9 cellular contexts compared by ENCODE assay signal in the genomic region with DNA sequence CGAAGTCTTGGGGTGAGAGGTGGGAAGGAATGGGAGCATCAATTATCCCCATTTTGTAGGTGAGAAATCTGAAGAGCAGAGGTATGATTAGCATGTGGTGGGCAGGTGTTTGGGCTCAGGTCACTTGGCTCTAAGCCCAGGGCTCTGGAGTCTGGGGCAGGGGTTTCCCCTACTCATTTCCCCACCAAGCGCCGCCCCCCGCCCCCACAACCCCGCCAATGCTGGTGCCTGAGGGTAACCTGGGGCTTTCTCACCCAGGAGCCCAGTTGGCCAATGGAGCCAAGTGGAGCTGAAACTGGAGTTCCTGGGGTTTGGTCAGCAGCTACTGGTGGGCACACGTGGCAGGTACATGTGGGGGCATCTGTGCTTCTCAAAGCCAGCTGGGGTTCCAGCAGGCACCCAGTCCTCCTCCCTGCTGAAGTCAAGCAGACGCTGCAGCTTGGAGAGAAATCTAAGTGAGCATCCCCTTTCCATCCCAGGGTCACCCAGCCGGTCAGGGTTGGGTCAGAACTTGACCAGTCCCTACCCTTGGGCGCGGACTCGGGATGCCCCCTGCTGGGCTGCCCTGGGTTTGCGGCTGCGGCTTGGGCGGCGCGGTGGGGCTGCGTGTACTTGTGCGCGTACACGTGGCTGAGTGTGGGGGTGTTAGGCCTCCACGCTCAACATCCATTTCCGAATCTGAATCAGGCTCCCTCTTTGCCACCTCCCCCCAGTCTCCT. TPM values are rescaled to one million over a fixed set of nuclear protein-coding genes. Genes with fewer than 3 reads are reported as not detected.
DNase-seq lines count a peak whose midpoint lies in the region; ATAC-seq and TF ChIP-seq lines count a peak whose summit lies in the region.
"Had no signal": no experiment of that assay in that cellular context is flagged by ENCODE, and none has a peak within 500 bp of the region (broad histone marks: within the 10 kb centered on the region; RNA-seq: fewer than 3 reads in every experiment).

No MANE protein-coding gene starts in this region.

- H3K4me1 Mint-ChIP-seq in Caco-2 (ENCODE audit: low read depth, unreplicated experiment), result peaks cover 15% of the 10 kb centered on the region

- CTCF ChIA-PET in Caco-2 (lab: Charles Lee), result no interaction called here

- H3K27ac Mint-ChIP-seq in Caco-2 (ENCODE audit: unreplicated experiment), result no peak overlapping the region
- H3K27ac Mint-ChIP-seq: dendritic cell treated with granulocyte-macrophage colony-stimulating factor and Interleukin-4, amounts not matched to agents 40 ng/mL and 50 ng/mL, for 4 days had no signal

- TF ChIP-seq CTCF in OCI-LY3 (IDR thresholded peaks at IDR 0.05; ENCODE audit: low read depth, low read length) (peak; percentile 46), retinal pigment epithelial cell (conservative IDR thresholded peaks at IDR 0.05; ENCODE audit: low read depth, low read length) (peak; percentile 47), Caco-2 (IDR thresholded peaks at IDR 0.05; ENCODE audit: insufficient read depth in 1 of 2, low read depth in 1 of 2, low read length in 1 of 2, severe bottlenecking in 1 of 2, unreplicated experiment in 1 of 2) (peak in 1 of 2 experiments; percentile 14)

- H4K20me1 ChIP-seq in OCI-LY3 (ENCODE audit: insufficient read depth, low read length), result no peaks in the 10 kb centered on the region

- no peak overlapping the region for H3K4me3 Mint-ChIP-seq in Caco-2 (ENCODE audit: unreplicated experiment)
- H3K4me3 Mint-ChIP-seq: dendritic cell treated with granulocyte-macrophage colony-stimulating factor and Interleukin-4, amounts not matched to agents 40 ng/mL and 50 ng/mL, for 4 days had no signal

- H3K79me2 ChIP-seq in OCI-LY3 (ENCODE audit: low read length), result no peaks in the 10 kb centered on the region

- H3K27me3 ChIP-seq in OCI-LY3 (ENCODE audit: low read depth, low read length), result peaks cover 9% of the 10 kb centered on the region
- H3K27me3 ChIP-seq in Caco-2 (replicated peaks; ENCODE audit: control insufficient read depth, insufficient read depth, low read length), result no peaks in the 10 kb centered on the region

- peak overlapping the region; percentile 71 for H3K4me2 ChIP-seq in OCI-LY3 (ENCODE audit: low read length)

- intact Hi-C loops in Caco-2 (cut with micrococcal nuclease; ENCODE audit: unreplicated experiment), result no loop called here

- peak overlapping the region; percentile 53; the same call in 1 of the 2 replicates for H3K9ac ChIP-seq in OCI-LY3 (ENCODE audit: low read length)

- H3K4me3 ChIP-seq in OCI-LY3 (ENCODE audit: low read length), result peak overlapping the region; percentile 72
- no peak overlapping the region for H3K4me3 ChIP-seq in retinal pigment epithelial cell (ENCODE audit: low read length)
- no peak overlapping the region for H3K4me3 ChIP-seq in Caco-2 (ENCODE audit: low read depth, low read length)

- DNase-seq in ELF-1 (ENCODE audit: low read depth, low spot score) (peak; percentile 78), dermis blood vessel endothelial cell (peak; percentile 43), retinal pigment epithelial cell (ENCODE audit: low read depth) (no peak), Caco-2 (no peak), GOT3 (lab: John Stamatoyannopoulos, UW) (no peak), AG08395 (ENCODE audit: low spot score) (no peak)

- H3K36me3 ChIP-seq in OCI-LY3 (replicated peaks; ENCODE audit: low read depth, low read length) (no peaks in the 10 kb centered on the region), Caco-2 (ENCODE audit: control insufficient read depth, insufficient read depth, low read length) (no peaks in the 10 kb centered on the region; the same call in 1 of the 2 replicates)

- ATAC-seq in HG02571 (IDR thresholded peaks at IDR 0.05; ENCODE audit: unreplicated experiment), result no peak

- POLR2A ChIA-PET in Caco-2 (lab: Charles Lee), result no interaction called here

- no TSS peak for BruUV-seq in Caco-2 (replicated peaks; lab: Mats Ljungman, UMichigan)

- H3K4me1 ChIP-seq in OCI-LY3 (ENCODE audit: low read length) (peaks cover 15% of the 10 kb centered on the region), Caco-2 (peaks cover 17% of the 10 kb centered on the region)

- H3K36me3 Mint-ChIP-seq in Caco-2 (ENCODE audit: insufficient read depth, unreplicated experiment), result no peaks in the 10 kb centered on the region

- H3K27ac ChIP-seq in OCI-LY3 (ENCODE audit: low read length), result peak overlapping the region; percentile 48; the same call in 1 of the 2 replicates

- H2AFZ ChIP-seq in OCI-LY3 (ENCODE audit: low read depth, low read length), result no peak overlapping the region

- H3K9me3 Mint-ChIP-seq in Caco-2 (ENCODE audit: unreplicated experiment), result no peaks in the 10 kb centered on the region
- H3K9me3 Mint-ChIP-seq: dendritic cell treated with granulocyte-macrophage colony-stimulating factor and Interleukin-4, amounts not matched to agents 40 ng/mL and 50 ng/mL, for 4 days had no signal

- H3K27me3 Mint-ChIP-seq in Caco-2 (ENCODE audit: insufficient read depth, unreplicated experiment), result no peaks in the 10 kb centered on the region

- H3K9me3 ChIP-seq in OCI-LY3 (ENCODE audit: insufficient read depth, low read length) (no peaks in the 10 kb centered on the region), Caco-2 (no peaks in the 10 kb centered on the region)

RNA-seq across cellular contexts. Expression of gene CHRM1, which starts 1.6 kb away (rescaled TPM):
- total RNA-seq in dermis blood vessel endothelial cell, result not detected in 2 replicates
- total RNA-seq in Caco-2 (2022), result not detected in 2 replicates

RNA-seq across cellular contexts. Expression of gene SLC3A2, which starts 42.1 kb away (rescaled TPM):
- total RNA-seq in dermis blood vessel endothelial cell (77.9 and 84.9 TPM in 2 replicates), Caco-2 (2022) (763 and 879 TPM in 2 replicates)

Comparison
In these comparisons a context has a peak if more than half of its experiments do, and no peak if none do; other contexts are left out.
1. DNase-seq: peak in ELF-1 (single experiment) and dermis blood vessel endothelial cell (single experiment); none in retinal pigment epithelial cell (single experiment), Caco-2 (0 of 2), GOT3 (single experiment) and AG08395 (single experiment).